ENCODE assay signal across 1 cellular context in the genomic region with DNA sequence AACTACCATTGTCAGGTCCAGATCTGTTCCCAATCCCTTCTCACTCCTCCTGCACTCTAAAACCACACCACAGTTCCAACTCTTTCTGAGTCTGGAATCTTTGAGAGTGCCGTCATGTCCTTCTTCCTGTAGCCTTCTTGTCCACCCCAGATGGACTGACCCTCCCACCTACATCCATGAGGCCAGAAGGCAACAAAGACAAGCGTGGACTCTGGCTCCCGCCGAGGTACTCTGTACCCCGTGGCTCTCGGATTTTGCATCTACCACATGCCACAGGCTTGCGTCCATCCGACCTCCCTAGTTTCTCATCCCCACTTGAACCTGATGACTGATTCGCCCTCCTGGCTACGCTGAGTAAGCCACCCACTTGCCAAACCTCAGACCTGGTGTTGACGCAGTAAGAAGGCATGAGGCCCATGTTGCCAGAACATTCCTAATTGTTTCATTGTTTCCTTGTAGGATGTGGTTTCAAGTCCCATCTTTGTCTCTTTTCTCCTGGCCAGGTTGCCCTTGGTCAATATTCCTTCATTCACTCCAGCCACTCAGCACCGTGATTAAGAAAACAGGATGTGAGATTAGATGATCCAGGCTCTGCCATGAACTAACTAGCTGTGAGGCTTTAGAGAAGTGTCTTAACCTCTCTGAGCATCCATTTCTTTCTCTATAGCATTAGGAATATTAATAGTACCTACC.
TF ChIP-seq lines count a peak whose summit lies in the region.

No MANE protein-coding gene starts in this region.

TF ChIP-seq in SK-N-SH, 30 proteins besides CTCF, POLR2A, EP300 and RAD21 (continued from another document):
- TF ChIP-seq, protein P1, sequence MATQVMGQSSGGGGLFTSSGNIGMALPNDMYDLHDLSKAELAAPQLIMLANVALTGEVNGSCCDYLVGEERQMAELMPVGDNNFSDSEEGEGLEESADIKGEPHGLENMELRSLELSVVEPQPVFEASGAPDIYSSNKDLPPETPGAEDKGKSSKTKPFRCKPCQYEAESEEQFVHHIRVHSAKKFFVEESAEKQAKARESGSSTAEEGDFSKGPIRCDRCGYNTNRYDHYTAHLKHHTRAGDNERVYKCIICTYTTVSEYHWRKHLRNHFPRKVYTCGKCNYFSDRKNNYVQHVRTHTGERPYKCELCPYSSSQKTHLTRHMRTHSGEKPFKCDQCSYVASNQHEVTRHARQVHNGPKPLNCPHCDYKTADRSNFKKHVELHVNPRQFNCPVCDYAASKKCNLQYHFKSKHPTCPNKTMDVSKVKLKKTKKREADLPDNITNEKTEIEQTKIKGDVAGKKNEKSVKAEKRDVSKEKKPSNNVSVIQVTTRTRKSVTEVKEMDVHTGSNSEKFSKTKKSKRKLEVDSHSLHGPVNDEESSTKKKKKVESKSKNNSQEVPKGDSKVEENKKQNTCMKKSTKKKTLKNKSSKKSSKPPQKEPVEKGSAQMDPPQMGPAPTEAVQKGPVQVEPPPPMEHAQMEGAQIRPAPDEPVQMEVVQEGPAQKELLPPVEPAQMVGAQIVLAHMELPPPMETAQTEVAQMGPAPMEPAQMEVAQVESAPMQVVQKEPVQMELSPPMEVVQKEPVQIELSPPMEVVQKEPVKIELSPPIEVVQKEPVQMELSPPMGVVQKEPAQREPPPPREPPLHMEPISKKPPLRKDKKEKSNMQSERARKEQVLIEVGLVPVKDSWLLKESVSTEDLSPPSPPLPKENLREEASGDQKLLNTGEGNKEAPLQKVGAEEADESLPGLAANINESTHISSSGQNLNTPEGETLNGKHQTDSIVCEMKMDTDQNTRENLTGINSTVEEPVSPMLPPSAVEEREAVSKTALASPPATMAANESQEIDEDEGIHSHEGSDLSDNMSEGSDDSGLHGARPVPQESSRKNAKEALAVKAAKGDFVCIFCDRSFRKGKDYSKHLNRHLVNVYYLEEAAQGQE (IDR thresholded peaks at IDR 0.05; ENCODE audit: low read depth, low read length) = peak; percentile 64; the same call in 1 of the 2 replicates
- TF ChIP-seq FOSL2 (IDR thresholded peaks at IDR 0.05; ENCODE audit: borderline replicate concordance, low read depth) (peak; percentile 96), MEF2A (IDR thresholded peaks at IDR 0.05; ENCODE audit: borderline replicate concordance, low read depth) (peak; percentile 50; the same call in 1 of the 2 replicates), GABPA (IDR thresholded peaks at IDR 0.05; ENCODE audit: low read depth) (no peak), SMC3 (IDR thresholded peaks at IDR 0.05; ENCODE audit: low read depth, low read length) (no peak), SIN3A (IDR thresholded peaks at IDR 0.05; ENCODE audit: borderline replicate concordance, low read depth, low read length) (no peak), NRF1 (IDR thresholded peaks at IDR 0.05; ENCODE audit: low read depth, low read length) (no peak), GATA2 (CRISPR knock-in tag; IDR thresholded peaks at IDR 0.05) (no peak), EZH2phosphoT487 (IDR thresholded peaks at IDR 0.05; ENCODE audit: borderline replicate concordance, low read depth) (no peak), JUND (IDR thresholded peaks at IDR 0.05) (peak; percentile 93), FOXM1 (IDR thresholded peaks at IDR 0.05; ENCODE audit: low read depth) (peak; percentile 77)
- TF ChIP-seq, protein P2, sequence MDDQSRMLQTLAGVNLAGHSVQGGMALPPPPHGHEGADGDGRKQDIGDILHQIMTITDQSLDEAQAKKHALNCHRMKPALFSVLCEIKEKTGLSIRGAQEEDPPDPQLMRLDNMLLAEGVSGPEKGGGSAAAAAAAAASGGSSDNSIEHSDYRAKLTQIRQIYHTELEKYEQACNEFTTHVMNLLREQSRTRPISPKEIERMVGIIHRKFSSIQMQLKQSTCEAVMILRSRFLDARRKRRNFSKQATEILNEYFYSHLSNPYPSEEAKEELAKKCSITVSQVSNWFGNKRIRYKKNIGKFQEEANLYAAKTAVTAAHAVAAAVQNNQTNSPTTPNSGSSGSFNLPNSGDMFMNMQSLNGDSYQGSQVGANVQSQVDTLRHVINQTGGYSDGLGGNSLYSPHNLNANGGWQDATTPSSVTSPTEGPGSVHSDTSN (IDR thresholded peaks at IDR 0.05) = peak; percentile 87
- TF ChIP-seq, protein P3, sequence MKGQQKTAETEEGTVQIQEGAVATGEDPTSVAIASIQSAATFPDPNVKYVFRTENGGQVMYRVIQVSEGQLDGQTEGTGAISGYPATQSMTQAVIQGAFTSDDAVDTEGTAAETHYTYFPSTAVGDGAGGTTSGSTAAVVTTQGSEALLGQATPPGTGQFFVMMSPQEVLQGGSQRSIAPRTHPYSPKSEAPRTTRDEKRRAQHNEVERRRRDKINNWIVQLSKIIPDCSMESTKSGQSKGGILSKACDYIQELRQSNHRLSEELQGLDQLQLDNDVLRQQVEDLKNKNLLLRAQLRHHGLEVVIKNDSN (IDR thresholded peaks at IDR 0.05; ENCODE audit: borderline replicate concordance, low read depth) = 0 out of 2 replicates have a peak, but pooled peaks have one; percentile 4
